ENCODE assay signal across 1 cellular context in genomic region chr2:96532641-96533291, GRCh38.
TF ChIP-seq lines count a peak whose summit lies in the region.

No MANE protein-coding gene starts in this region.

TF ChIP-seq in IMR-90, 13 proteins besides CTCF, POLR2A, EP300 and RAD21 (continued from another document):
- no peak for TF ChIP-seq SMC3 (IDR thresholded peaks at IDR 0.05; ENCODE audit: low read depth, low read length)
- TF ChIP-seq MAFK (IDR thresholded peaks at IDR 0.05; ENCODE audit: low read depth, low read length): no peak
- no peak for TF ChIP-seq NFE2L2 (IDR thresholded peaks at IDR 0.05; ENCODE audit: low read depth, low read length)
- no peak for TF ChIP-seq MAZ (IDR thresholded peaks at IDR 0.05; ENCODE audit: borderline replicate concordance, low read depth, low read length)
TF ChIP-seq in IMR-90: peak in this region for 0.
